In genomic region chr5:135551593-135552447, GRCh38 we compare ENCODE assay signal across 8 cellular contexts. TPM values are rescaled to one million over a fixed set of nuclear protein-coding genes. Genes with fewer than 3 reads are reported as not detected.
DNase-seq lines count a peak whose midpoint lies in the region; FAIRE-seq and TF ChIP-seq lines count a peak whose summit lies in the region.

No MANE protein-coding gene starts in this region.

- POLR2A ChIA-PET in MCF 10A (lab: Yijun Ruan, JAX): interaction anchor here (0.9 to 6.8 kb wide), 8 partner anchors 46 to 278 kb away, joined by 3 to 88 read pairs (median 4); no protein-coding TSS in a partner anchor

- no peaks in the 10 kb centered on the region for H3K79me1 ChIP-seq in neuronal stem cell (ENCODE audit: low read depth, low read length)

- H3K27me3 ChIP-seq in H7 (ENCODE audit: control insufficient read depth, insufficient read depth, low read length): peaks cover 49% of the 10 kb centered on the region
- H3K27me3 ChIP-seq in keratinocyte (ENCODE audit: control insufficient read depth, extremely low read depth, insufficient read depth, low read length): peaks cover 24% of the 10 kb centered on the region
- peaks cover 5 to 47% (median 46%) of the 10 kb centered on the region in 3 experiments for H3K27me3 ChIP-seq in neuronal stem cell (ENCODE audit: control insufficient read depth in 3 of 3, insufficient read depth in 3 of 3, low read depth in 1 of 3, low read length in 3 of 3)

- peaks cover 5% of the 10 kb centered on the region for H3K4me1 Mint-ChIP-seq in MCF 10A (ENCODE audit: insufficient read depth, unreplicated experiment)

- no peak overlapping the region for H2AK5ac ChIP-seq in neuronal stem cell (ENCODE audit: low read depth, low read length)

- WGBS in neuronal stem cell (ENCODE audit: extremely low coverage in 2 of 2, insufficient read length in 2 of 2, insufficient replicate concordance in 1 of 2), 2 donors: no CpG with 5 or more reads among the region's 15 CpGs

- no peak overlapping the region for H3K4ac ChIP-seq in neuronal stem cell (ENCODE audit: low read length)

- H2BK5ac ChIP-seq in neuronal stem cell (ENCODE audit: low read length): no peak overlapping the region

- no peaks in the 10 kb centered on the region for H3K79me2 ChIP-seq in keratinocyte (ENCODE audit: control insufficient read depth, insufficient read depth, low read length)

- BruUV-seq in MCF 10A (replicated peaks; lab: Mats Ljungman, UMichigan): no TSS peak

- H3K4me3 ChIP-seq in H7 (ENCODE audit: insufficient read depth, low read depth, low read length) (no peak overlapping the region), keratinocyte (ENCODE audit: control insufficient read depth in 2 of 3, extremely low read depth in 1 of 3, insufficient read depth in 2 of 3, low read depth in 1 of 3, low read length in 3 of 3) (no peak overlapping the region), neuronal stem cell (ENCODE audit: low read length in 2 of 2) (no peak overlapping the region)

- H3K9me3 Mint-ChIP-seq in MCF 10A (ENCODE audit: unreplicated experiment): no peaks in the 10 kb centered on the region

- CTCF ChIA-PET in MCF 10A (lab: Yijun Ruan, JAX): interaction anchor here (0.5 to 32.2 kb wide), 73 partner anchors 10 to 1769 kb away, joined by 3 to 2166 read pairs (median 4); partner anchors contain the start of genes DCANP1, NEUROG1, SLC25A48 and TIFAB

- no peaks in the 10 kb centered on the region for H3K36me3 Mint-ChIP-seq in MCF 10A (ENCODE audit: insufficient read depth, unreplicated experiment)

- H3K9me1 ChIP-seq in keratinocyte (ENCODE audit: control insufficient read depth, extremely low read depth, insufficient read depth, low read length): no peaks in the 10 kb centered on the region

- H3K4me3 Mint-ChIP-seq in MCF 10A (ENCODE audit: unreplicated experiment): no peak overlapping the region

- peak; percentile 97 for TF ChIP-seq CTCF in MCF 10A (IDR thresholded peaks at IDR 0.05; ENCODE audit: unreplicated experiment)
- peak; percentile 85 to 95 (median 93) for TF ChIP-seq CTCF in keratinocyte (optimal IDR thresholded peaks at IDR 0.05 in 1 of 3, IDR thresholded peaks at IDR 0.05 in 1 of 3, conservative IDR thresholded peaks at IDR 0.05 in 1 of 3; ENCODE audit: extremely low read depth in 1 of 3, insufficient read depth in 2 of 3, low read length in 3 of 3)

- no peak overlapping the region for H4K8ac ChIP-seq in neuronal stem cell (ENCODE audit: low read depth, low read length)

- intact Hi-C loops in MCF 10A (cut with micrococcal nuclease): loop anchor here (1.0 kb wide), 2 partner anchors 86 to 90 kb away; no protein-coding TSS in a partner anchor

- no peaks in the 10 kb centered on the region for H4K20me1 ChIP-seq in keratinocyte (ENCODE audit: control insufficient read depth, extremely low read depth, insufficient read depth, low read length)

- no peak overlapping the region for H3K4me2 ChIP-seq in keratinocyte (ENCODE audit: control insufficient read depth, extremely low read depth, insufficient read depth, low read depth, low read length)
- H3K4me2 ChIP-seq in neuronal stem cell (ENCODE audit: insufficient read depth, low read length, poor library complexity, severe bottlenecking): no peak overlapping the region

- H3K9me3 ChIP-seq in keratinocyte (ENCODE audit: control insufficient read depth, low read depth, low read length): no peaks in the 10 kb centered on the region
- no peaks in the 10 kb centered on the region for H3K9me3 ChIP-seq in neuronal stem cell (replicated peaks in 1 of 2; ENCODE audit: control insufficient read depth in 2 of 2, insufficient read depth in 1 of 2, low read depth in 1 of 2, low read length in 2 of 2)

- H2AFZ ChIP-seq in keratinocyte (ENCODE audit: control insufficient read depth, low read length) (no peak overlapping the region), neuronal stem cell (ENCODE audit: low read length) (no peak overlapping the region)

- dilution Hi-C loops in keratinocyte (cut with MboI; ENCODE audit: extremely low pct_ligation_motif_present, low sequenced_read_pairs): loop anchor here (5.0 to 10.0 kb wide), 2 partner anchors 90 to 283 kb away; partner anchors contain the start of gene SLC25A48

- peaks cover 25% of the 10 kb centered on the region for H3K27me3 Mint-ChIP-seq in MCF 10A (ENCODE audit: insufficient read depth, unreplicated experiment)

- no peak overlapping the region for H4K91ac ChIP-seq in neuronal stem cell (ENCODE audit: low read depth, low read length, poor library complexity)

- H2BK12ac ChIP-seq in neuronal stem cell (ENCODE audit: low read length): no peak overlapping the region

- no peak overlapping the region for H3K27ac Mint-ChIP-seq in MCF 10A (ENCODE audit: low read depth, unreplicated experiment)

- no peak overlapping the region for H3K18ac ChIP-seq in neuronal stem cell (ENCODE audit: low read length)

- no peak overlapping the region for H2BK15ac ChIP-seq in neuronal stem cell (ENCODE audit: low read length)

- no peak overlapping the region for H2BK120ac ChIP-seq in neuronal stem cell (ENCODE audit: low read depth, low read length)

- no peaks in the 10 kb centered on the region for H3K36me3 ChIP-seq in H7 (replicated peaks; ENCODE audit: control insufficient read depth, insufficient read depth, low read length)
- no peaks in the 10 kb centered on the region for H3K36me3 ChIP-seq in keratinocyte (ENCODE audit: control insufficient read depth in 2 of 2, extremely low read depth in 1 of 2, insufficient read depth in 2 of 2, low read length in 2 of 2)
- H3K36me3 ChIP-seq in neuronal stem cell (replicated peaks in 1 of 2; ENCODE audit: control insufficient read depth in 2 of 2, insufficient read depth in 2 of 2, low read length in 2 of 2): no peaks in the 10 kb centered on the region

- no peak overlapping the region for H3K14ac ChIP-seq in neuronal stem cell (ENCODE audit: low read length)

- no peak overlapping the region for H3K23ac ChIP-seq in neuronal stem cell (ENCODE audit: low read depth, low read length, poor library complexity)

- H3K4me1 ChIP-seq in keratinocyte (ENCODE audit: control insufficient read depth, extremely low read depth, insufficient read depth, low read length) (peaks cover 4% of the 10 kb centered on the region), neuronal stem cell (ENCODE audit: control insufficient read depth in 2 of 2, insufficient read depth in 1 of 2, low read depth in 1 of 2, low read length in 2 of 2) (no peaks in the 10 kb centered on the region)

- H3K27ac ChIP-seq in keratinocyte (ENCODE audit: control insufficient read depth, insufficient read depth, low read length) (no peak overlapping the region), neuronal stem cell (replicated peaks; ENCODE audit: low read length) (no peak overlapping the region)

- DNase-seq in DMS79 (lab: John Stamatoyannopoulos, UW) (peak; percentile 28), H7 (peak; percentile 76), NCI-H146 (lab: John Stamatoyannopoulos, UW) (peak; percentile 68), T-helper 9 cell (peak; percentile 19), MCF 10A (ENCODE audit: unreplicated experiment) (peak; percentile 87), keratinocyte (ENCODE audit: low read depth, low spot score) (no peak), neuronal stem cell (ENCODE audit: low spot score) (no peak)
- peak in 3 of 4 experiments; percentile 23 to 45 (median 35) for DNase-seq in stimulated activated CD4-positive, alpha-beta T cell treated with anti-CD3 and anti-CD28 coated beads, Interleukin-1b, Interleukin-23, amount 100 ng/mL, for 24 hours (ENCODE audit: low read depth in 4 of 4, low spot score in 1 of 4)

- FAIRE-seq in keratinocyte (lab: Jason Lieb, UNC): peak; percentile 95

- H3K9ac ChIP-seq in keratinocyte (ENCODE audit: control insufficient read depth, extremely low read depth, insufficient read depth, low read length): no peak overlapping the region
- H3K9ac ChIP-seq in neuronal stem cell (ENCODE audit: low read depth, low read length, poor library complexity): no peak overlapping the region

RNA-seq across cellular contexts. Expression of gene NEUROG1, which starts 16.1 kb away (rescaled TPM):
- total RNA-seq in H7 (2014; rRNA removed; shearing (Covaris generic)): not detected in 2 replicates
- total RNA-seq in MCF 10A (2022): not detected in 2 replicates
- not detected in 3 replicates for polyA plus RNA-seq in keratinocyte
- not detected for polyA plus RNA-seq in keratinocyte (2011; ENCODE audit: low read depth)
- polyA plus RNA-seq in keratinocyte (2011; cell fraction: cytosol; rRNA removed): not detected in 2 replicates
- not detected in 2 replicates for polyA plus RNA-seq in keratinocyte (2011; cell fraction: nucleus; rRNA removed)
- not detected in 2 replicates for polyA plus RNA-seq in keratinocyte (2012; ENCODE audit: low replicate concordance)
- not detected in 3 replicates for polyA minus RNA-seq in keratinocyte
- polyA minus RNA-seq in keratinocyte (2011; cell fraction: cytosol; rRNA and poly(A)+ RNA removed): not detected
- not detected in 2 replicates for polyA minus RNA-seq in keratinocyte (2011; cell fraction: nucleus; rRNA and poly(A)+ RNA removed)
- polyA plus RNA-seq in neuronal stem cell (2013, experiment 1 of 2): 0.04 TPM
- 0.03 TPM for polyA plus RNA-seq in neuronal stem cell (2013, experiment 2 of 2)

RNA-seq across cellular contexts. Expression of gene CXCL14, which starts 27.0 kb away (rescaled TPM):
- 2.7 and 4.2 TPM in 2 replicates for total RNA-seq in H7 (2014; rRNA removed; shearing (Covaris generic))
- not detected in 2 replicates for total RNA-seq in MCF 10A (2022)
- 14.0 to 613 TPM (median 124 TPM) in 3 replicates for polyA plus RNA-seq in keratinocyte
- 62.7 TPM for polyA plus RNA-seq in keratinocyte (2011; ENCODE audit: low read depth)
- polyA plus RNA-seq in keratinocyte (2011; cell fraction: cytosol; rRNA removed): 187 and 211 TPM in 2 replicates
- 167 and 274 TPM in 2 replicates for polyA plus RNA-seq in keratinocyte (2011; cell fraction: nucleus; rRNA removed)
- 17.6 and 308 TPM in 2 replicates for polyA plus RNA-seq in keratinocyte (2012; ENCODE audit: low replicate concordance)
- 3.3 to 151 TPM (median 22.5 TPM) in 3 replicates for polyA minus RNA-seq in keratinocyte
- 101 TPM for polyA minus RNA-seq in keratinocyte (2011; cell fraction: cytosol; rRNA and poly(A)+ RNA removed)
- polyA minus RNA-seq in keratinocyte (2011; cell fraction: nucleus; rRNA and poly(A)+ RNA removed): 56.7 and 94.6 TPM in 2 replicates
- polyA plus RNA-seq in neuronal stem cell (2013, experiment 1 of 2): 1.7 TPM
- polyA plus RNA-seq in neuronal stem cell (2013, experiment 2 of 2): 1.8 TPM

Comparison
In these comparisons a context has a peak if more than half of its experiments do, and no peak if none do; other contexts are left out.
1. DNase-seq: peak in DMS79 (single experiment), H7 (single experiment), NCI-H146 (single experiment), T-helper 9 cell (single experiment), MCF 10A (single experiment) and stimulated activated CD4-positive, alpha-beta T cell treated with anti-CD3 and anti-CD28 coated beads, Interleukin-1b, Interleukin-23, amount 100 ng/mL, for 24 hours (3 of 4); none in keratinocyte (single experiment) and neuronal stem cell (single experiment).